In genomic region chr9:87535817-87536539, GRCh38 we compare ENCODE assay signal across 10 cellular contexts. TPM values are rescaled to one million over a fixed set of nuclear protein-coding genes. Genes with fewer than 3 reads are reported as not detected.
DNase-seq lines count a peak whose midpoint lies in the region; ATAC-seq and FAIRE-seq lines count a peak whose summit lies in the region.
"Had no signal": no experiment of that assay in that cellular context is flagged by ENCODE, and none has a peak within 500 bp of the region (broad histone marks: within the 10 kb centered on the region; RNA-seq: fewer than 3 reads in every experiment).

No MANE protein-coding gene starts in this region.

- peak; percentile 80 for FAIRE-seq in GM18507 (lab: Jason Lieb, UNC)
- FAIRE-seq in islet of Langerhans (lab: Jason Lieb, UNC): peak; percentile 93

- DNase-seq in GM18507 (ENCODE audit: extremely low spot score, insufficient read length, low read depth): no peak
- DNase-seq in mucosa of gallbladder (ENCODE audit: low spot score): no peak
- no peak for DNase-seq in NCI-H446 (lab: John Stamatoyannopoulos, UW)
- no peak for DNase-seq in NCI-H1105 treated with DMSO at 0.1 percent for 48 hours (lab: John Stamatoyannopoulos, UW)
- DNase-seq in MV-4-11 (lab: John Stamatoyannopoulos, UW): no peak
- DNase-seq: NCI-H510A, spleen had no signal

- peak; percentile 61 for ATAC-seq in GM21367 (IDR thresholded peaks at IDR 0.05; ENCODE audit: unreplicated experiment)
- ATAC-seq in HG03354 (IDR thresholded peaks at IDR 0.05; ENCODE audit: poor library complexity, severe bottlenecking, unreplicated experiment): peak; percentile 85

RNA-seq across cellular contexts. Expression of gene DAPK1, which starts 38.3 kb away (rescaled TPM):
- 179 TPM for total RNA-seq in mucosa of gallbladder
